8 cellular contexts compared by ENCODE assay signal in genomic region chr1:6580588-6581270, GRCh38. TPM values are rescaled to one million over a fixed set of nuclear protein-coding genes. Genes with fewer than 3 reads are reported as not detected.
A peak's percentile ranks its signal among the peaks of the same experiment; 100 is the strongest.
DNase-seq lines count a peak whose midpoint lies in the region; ATAC-seq, FAIRE-seq and TF ChIP-seq lines count a peak whose summit lies in the region.

No MANE protein-coding gene starts in this region.

- H3K27me3 ChIP-seq in HUES6 (ENCODE audit: control insufficient read depth, insufficient read depth, low read length), result no peaks in the 10 kb centered on the region
- no peaks in the 10 kb centered on the region for H3K27me3 ChIP-seq in thyroid gland

- no peak for TF ChIP-seq POLR2A in thyroid gland (IDR thresholded peaks at IDR 0.05)

- TF ChIP-seq CTCF in AG10803 (conservative IDR thresholded peaks at IDR 0.05; ENCODE audit: low read length), result peak; percentile 13; the same call in 1 of the 2 replicates
- peak; percentile 26 for TF ChIP-seq CTCF in astrocyte of the cerebellum (IDR thresholded peaks at IDR 0.05; ENCODE audit: low read depth, low read length, missing control alignments)
- peak; percentile 6 for TF ChIP-seq CTCF in kidney (IDR thresholded peaks at IDR 0.05; ENCODE audit: borderline replicate concordance, extremely low read depth, insufficient read depth)
- TF ChIP-seq CTCF in thyroid gland (IDR thresholded peaks at IDR 0.05), result no peak

- H3K9ac ChIP-seq in HUES6 (ENCODE audit: low read length) (peak overlapping the region; percentile 59), kidney (ENCODE audit: low read length in 2 of 2) (peak overlapping the region; percentile 30 to 87)

- H3K4me3 ChIP-seq in AG10803 (ENCODE audit: low read length) (peak overlapping the region; percentile 82), HUES6 (ENCODE audit: low read depth, low read length) (peak overlapping the region; percentile 84), astrocyte of the cerebellum (ENCODE audit: low read depth, low read length) (peak overlapping the region; percentile 84), kidney (ENCODE audit: low read length in 2 of 2) (peak overlapping the region; percentile 66 to 85), thyroid gland (replicated peaks in 1 of 3) (peak overlapping the region; percentile 85 to 95 (median 90))

- ATAC-seq in HG03460 (IDR thresholded peaks at IDR 0.05; ENCODE audit: unreplicated experiment) (no peak), HG02885 (IDR thresholded peaks at IDR 0.05; ENCODE audit: poor library complexity, unreplicated experiment) (no peak), GM18502 (IDR thresholded peaks at IDR 0.05; ENCODE audit: poor library complexity, unreplicated experiment) (no peak)

- H3K36me3 ChIP-seq in HUES6 (ENCODE audit: control insufficient read depth, insufficient read depth, low read length) (0 out of 2 replicates have a peak, but pooled peaks cover 10% of the 10 kb centered on the region), kidney (ENCODE audit: control insufficient read depth in 1 of 2, insufficient read depth in 2 of 2, low read length in 2 of 2) (no peaks in the 10 kb centered on the region), thyroid gland (no peaks in the 10 kb centered on the region)

- no peaks in the 10 kb centered on the region for H3K9me3 ChIP-seq in HUES6 (ENCODE audit: control insufficient read depth, insufficient read depth, low read depth, low read length)
- no peaks in the 10 kb centered on the region for H3K9me3 ChIP-seq in kidney (ENCODE audit: control insufficient read depth in 1 of 2, low read length in 2 of 2)
- no peaks in the 10 kb centered on the region for H3K9me3 ChIP-seq in thyroid gland

- no peak for DNase-seq in AG10803 (ENCODE audit: low read depth)
- no peak for DNase-seq in astrocyte of the cerebellum (ENCODE audit: low read depth)
- peak; percentile 78 for DNase-seq in kidney
- DNase-seq in thyroid gland, result no peak

- H3K27ac ChIP-seq in HUES6 (ENCODE audit: low read depth, low read length) (no peak overlapping the region), kidney (ENCODE audit: low read depth in 2 of 2, low read length in 2 of 2) (peak overlapping the region; percentile 88 to 95), thyroid gland (peak overlapping the region; percentile 66 to 86 (median 69))

- peaks cover 15% of the 10 kb centered on the region for H3K4me1 ChIP-seq in HUES6 (ENCODE audit: control insufficient read depth, insufficient read depth, low read length)
- H3K4me1 ChIP-seq in kidney (ENCODE audit: control insufficient read depth in 1 of 2, insufficient read depth in 1 of 2, low read depth in 1 of 2, low read length in 2 of 2), result peaks cover 21 to 30% of the 10 kb centered on the region in 2 donors
- H3K4me1 ChIP-seq in thyroid gland, result peaks cover 20 to 28% of the 10 kb centered on the region in 2 donors

- 23 to 33% methylated on average over 7 to 17 of the region's 17 CpGs for WGBS in thyroid gland, 2 donors

- in situ Hi-C loops in astrocyte of the cerebellum (cut with HindIII; ENCODE audit: low sequenced_read_pairs), result no loop called here

- intact Hi-C loops in kidney (cut with DNase I) (no loop called here), thyroid gland (cut with DNase I) (no loop called here)

- no peak for FAIRE-seq in kidney (lab: Jason Lieb, UNC)

RNA-seq across cellular contexts. Expression of gene ZBTB48, which starts 0.9 kb away (rescaled TPM):
- total RNA-seq in kidney, result 45.5 TPM
- 27.1 TPM for polyA plus RNA-seq in kidney (ENCODE audit: insufficient read depth, low read depth, low replicate concordance)
- total RNA-seq in thyroid gland, result 10 to 100 TPM; 22.7 to 33.8 (median 29.4) TPM

RNA-seq across cellular contexts. Expression of gene KLHL21, which starts 21.9 kb away (rescaled TPM):
- 25.0 TPM for total RNA-seq in kidney
- polyA plus RNA-seq in kidney (ENCODE audit: insufficient read depth, low read depth, low replicate concordance), result 13.9 TPM
- 10 to 100 TPM; 34.9 to 68.4 (median 44.6) TPM for total RNA-seq in thyroid gland

RNA-seq across cellular contexts. Expression of gene TAS1R1, which starts 25.6 kb away (rescaled TPM):
- total RNA-seq in kidney (not detected), thyroid gland (not detected)
- not detected for polyA plus RNA-seq in kidney (ENCODE audit: insufficient read depth, low read depth, low replicate concordance)

RNA-seq across cellular contexts. Expression of gene NOL9, which starts 26.4 kb away (rescaled TPM):
- total RNA-seq in kidney (28.7 TPM), thyroid gland (10 to 100 TPM; 20.1 to 41.6 (median 23.6) TPM)
- 4.3 TPM for polyA plus RNA-seq in kidney (ENCODE audit: insufficient read depth, low read depth, low replicate concordance)

RNA-seq across cellular contexts. Expression of gene PHF13, which starts 32.8 kb away (rescaled TPM):
- total RNA-seq in kidney (11.0 TPM), thyroid gland (10 to 100 TPM in 1 of 4 donors, 1 to 10 TPM in 3; 7.8 to 14.1 (median 9.5) TPM)
- 6.0 TPM for polyA plus RNA-seq in kidney (ENCODE audit: insufficient read depth, low read depth, low replicate concordance)

Comparison
In these comparisons a context has a peak if more than half of its experiments do, and no peak if none do; other contexts are left out.
1. CTCF ChIP-seq: peak in AG10803 (single experiment), astrocyte of the cerebellum (single experiment) and kidney (single experiment); none in thyroid gland (0 of 6).
2. Peak in every context shown above with its lines, with median percentiles within 50 percentile points of each other: H3K4me3 ChIP-seq.